16 cellular contexts compared by ENCODE assay signal in genomic region chr1:54819195-54819536, GRCh38. TPM values are rescaled to one million over a fixed set of nuclear protein-coding genes. Genes with fewer than 3 reads are reported as not detected.
"Had no signal": no experiment of that assay in that cellular context is flagged by ENCODE, and none has a peak within 500 bp of the region (broad histone marks: within the 10 kb centered on the region; RNA-seq: fewer than 3 reads in every experiment).

No MANE protein-coding gene starts in this region.

- H3K4me3 ChIP-seq: lung, SK-N-MC, transverse colon had no signal

- H3K36me3 Mint-ChIP-seq: brain had no signal

- ATAC-seq: activated CD4-positive, CD25-positive, alpha-beta regulatory T cell treated with anti-CD3 and anti-CD28 coated beads, Interleukin-2, amount 50 U/mL, for 24 hours; activated T-cell treated with anti-CD3 and anti-CD28 coated beads, Interleukin-2, amount 50 U/mL, for 72 hours; left cardiac atrium; stimulated activated naive B cell treated with anti-CD40 and anti-IgM and Interleukin-4, amounts not matched to agents 10 μg/mL and 1 μg/mL and 100 μg/mL, for 72 hours had no signal

- H3K27ac ChIP-seq: neutrophil, SK-N-MC, transverse colon had no signal

- H3K27me3 ChIP-seq: neutrophil, transverse colon had no signal

- H3K9me3 ChIP-seq: neutrophil had no signal

- DNase-seq: activated naive CD4-positive, alpha-beta T cell; activated naive CD8-positive, alpha-beta T cell treated with anti-CD3 and anti-CD28 coated beads, Interleukin-2, amount 10 ng/mL, durations not matched to agents 7 days and 5 days; activated T-cell treated with anti-CD3 and anti-CD28 coated beads, Interleukin-2, amount 50 U/mL, for 72 hours; effector CD8-positive, alpha-beta T cell; immature natural killer cell; left cardiac atrium; naive B cell; stimulated activated naive B cell treated with anti-CD40 and anti-IgM and Interleukin-4, amounts not matched to agents 10 μg/mL and 1 μg/mL and 100 μg/mL, for 72 hours; T-helper 9 cell; transverse colon had no signal

- H3K4me3 Mint-ChIP-seq: activated naive CD8-positive, alpha-beta T cell treated with anti-CD3 and anti-CD28 coated beads, Interleukin-2, amount 10 ng/mL, durations not matched to agents 7 days and 5 days; activated T-cell treated with anti-CD3 and anti-CD28 coated beads, Interleukin-2, amount 50 U/mL, for 72 hours; brain; immature natural killer cell; naive B cell; stimulated activated naive B cell treated with anti-CD40 and anti-IgM and Interleukin-4, amounts not matched to agents 10 μg/mL and 1 μg/mL and 100 μg/mL, for 72 hours had no signal

- H3K27ac Mint-ChIP-seq: activated naive CD8-positive, alpha-beta T cell treated with anti-CD3 and anti-CD28 coated beads, Interleukin-2, amount 10 ng/mL, durations not matched to agents 7 days and 5 days; activated T-cell treated with anti-CD3 and anti-CD28 coated beads, Interleukin-2, amount 50 U/mL, for 72 hours; brain; stimulated activated naive B cell treated with anti-CD40 and anti-IgM and Interleukin-4, amounts not matched to agents 10 μg/mL and 1 μg/mL and 100 μg/mL, for 72 hours had no signal

- H3K4me1 Mint-ChIP-seq: brain; naive B cell; stimulated activated naive B cell treated with anti-CD40 and anti-IgM and Interleukin-4, amounts not matched to agents 10 μg/mL and 1 μg/mL and 100 μg/mL, for 72 hours had no signal

- H3K36me3 ChIP-seq: neutrophil, transverse colon had no signal

RNA-seq across cellular contexts. Expression of gene TTC22, which starts 18.0 kb away (rescaled TPM):
- total RNA-seq: fibroblast of lung had no signal
- polyA plus RNA-seq: fibroblast of lung had no signal
